Comparison of ENCODE assay signal across 8 cellular contexts in genomic region chr16:61181982-61182381, GRCh38.
"Had no signal": no experiment of that assay in that cellular context is flagged by ENCODE, and none has a peak within 500 bp of the region (broad histone marks: within the 10 kb centered on the region; RNA-seq: fewer than 3 reads in every experiment).

No MANE protein-coding gene starts in this region.

- DNase-seq: GM23248, GOT3, H7, HFFc6, IMR-90 had no signal

- FAIRE-seq: K562 had no signal

- H3K4me1 ChIP-seq: HAP-1 had no signal

- H3K36me3 ChIP-seq: HAP-1 had no signal

- H3K27ac Mint-ChIP-seq: HFFc6 had no signal

- H3K4me3 ChIP-seq: GM23248, HAP-1, K562 had no signal

- H3K4me3 Mint-ChIP-seq: HFFc6 had no signal

- H3K9me3 ChIP-seq: HAP-1 had no signal

- H2AFZ ChIP-seq: GM23248 had no signal

- H3K27ac ChIP-seq: GM23248, HL-60 had no signal

- H3K9ac ChIP-seq: GM23248 had no signal
